17 cellular contexts compared by ENCODE assay signal in genomic region chr17:27463235-27463677, GRCh38. TPM values are rescaled to one million over a fixed set of nuclear protein-coding genes. Genes with fewer than 3 reads are reported as not detected.
DNase-seq lines count a peak whose midpoint lies in the region; ATAC-seq and TF ChIP-seq lines count a peak whose summit lies in the region.
"Had no signal": no experiment of that assay in that cellular context is flagged by ENCODE, and none has a peak within 500 bp of the region (broad histone marks: within the 10 kb centered on the region; RNA-seq: fewer than 3 reads in every experiment).

No MANE protein-coding gene starts in this region.

- no peak overlapping the region for H3K27ac Mint-ChIP-seq in WTC11

- no peak overlapping the region for H3K4me3 Mint-ChIP-seq in WTC11
- H3K4me3 Mint-ChIP-seq: naive thymus-derived CD8-positive, alpha-beta T cell had no signal

- H3K27ac ChIP-seq in BLaER1, result no peak overlapping the region
- H3K27ac ChIP-seq: dorsolateral prefrontal cortex, left ventricle myocardium inferior, psoas muscle, SJSA1, thoracic aorta had no signal

- H3K27me3 ChIP-seq in BLaER1, result peaks cover 6% of the 10 kb centered on the region
- H3K27me3 ChIP-seq: dorsolateral prefrontal cortex, SJSA1 had no signal

- DNase-seq in GM12865 (ENCODE audit: low read depth), result peak; percentile 74
- no peak for DNase-seq in WTC11 (ENCODE audit: low spot score)
- DNase-seq in kidney glomerular epithelial cell (lab: John Stamatoyannopoulos, UW), result peak; percentile 17
- no peak for DNase-seq in NCI-H1436 treated with DMSO at 0.1 percent for 48 hours (lab: John Stamatoyannopoulos, UW)
- no peak for DNase-seq in NK-92 treated with Interleukin-12 subunit alpha and Interleukin-12 subunit beta, amount 100 ng/mL, for 24 hours (lab: John Stamatoyannopoulos, UW)
- no peak for DNase-seq in DMS79 treated with DMSO at 0.1 percent for 48 hours (lab: John Stamatoyannopoulos, UW)
- DNase-seq: aorta, dorsolateral prefrontal cortex, hypothalamus, left ventricle myocardium inferior, NCI-H1048, psoas muscle had no signal

- no peak for TF ChIP-seq CTCF in GM12865 (IDR thresholded peaks at IDR 0.05; ENCODE audit: insufficient read depth, low read depth, low read length, missing control alignments)
- no peak for TF ChIP-seq CTCF in WTC11 (IDR thresholded peaks at IDR 0.05)

- no peaks in the 10 kb centered on the region for H3K36me3 Mint-ChIP-seq in WTC11

- H3K4me3 ChIP-seq in BLaER1 (no peak overlapping the region), GM12865 (ENCODE audit: low read depth, low read length) (no peak overlapping the region)
- H3K4me3 ChIP-seq: dorsolateral prefrontal cortex, left ventricle myocardium inferior, psoas muscle, SJSA1, thoracic aorta had no signal

- H3K9me3 ChIP-seq in BLaER1, result no peaks in the 10 kb centered on the region
- H3K9me3 ChIP-seq: left ventricle myocardium inferior, psoas muscle, SJSA1, thoracic aorta had no signal

- CTCF ChIA-PET in WTC11 (lab: Charles Lee), result interaction anchor here (2.4 kb wide), 1 partner anchor 139 kb away, joined by 9 read pairs; no protein-coding TSS in a partner anchor

- no peak overlapping the region for H3K9ac ChIP-seq in BLaER1

- peaks cover 80% of the 10 kb centered on the region for H3K4me1 Mint-ChIP-seq in WTC11

- no peak for ATAC-seq in WTC11
- no peak for ATAC-seq in GM21825 (IDR thresholded peaks at IDR 0.05; ENCODE audit: unreplicated experiment)
- ATAC-seq: naive thymus-derived CD8-positive, alpha-beta T cell; psoas muscle had no signal

- H3K9me3 Mint-ChIP-seq in WTC11, result no peaks in the 10 kb centered on the region
- H3K9me3 Mint-ChIP-seq: naive thymus-derived CD8-positive, alpha-beta T cell had no signal

- H3K27me3 Mint-ChIP-seq in WTC11 (ENCODE audit: low read depth), result no peaks in the 10 kb centered on the region; the same call in 1 of the 2 replicates
- H3K27me3 Mint-ChIP-seq: naive thymus-derived CD8-positive, alpha-beta T cell had no signal

- peaks cover 48% of the 10 kb centered on the region for H4K20me1 ChIP-seq in BLaER1

- H3K4me2 ChIP-seq in BLaER1, result peak overlapping the region; percentile 20

- POLR2A ChIA-PET in WTC11 (lab: Charles Lee), result no interaction called here

- H3K4me1 ChIP-seq in BLaER1, result peaks cover 33% of the 10 kb centered on the region
- H3K4me1 ChIP-seq: psoas muscle had no signal

- no peaks in the 10 kb centered on the region for H3K36me3 ChIP-seq in BLaER1
- H3K36me3 ChIP-seq: left ventricle myocardium inferior, SJSA1, thoracic aorta had no signal

TF ChIP-seq in WTC11, 78 proteins besides CTCF, POLR2A, EP300 and RAD21:
- no peak for TF ChIP-seq SP1 (CRISPR knock-in tag; conservative IDR thresholded peaks at IDR 0.05)
- no peak for TF ChIP-seq NFATC4 (CRISPR knock-in tag; IDR thresholded peaks at IDR 0.05)
- TF ChIP-seq GABPB1 (CRISPR knock-in tag; IDR thresholded peaks at IDR 0.05), result peak; percentile 89

RNA-seq across cellular contexts. Expression of gene KSR1, which starts 7.0 kb away (rescaled TPM):
- 38.0 to 45.5 TPM (median 39.7 TPM) in 3 replicates for total RNA-seq in WTC11 (2021)

Comparison
In these comparisons a context has a peak if more than half of its experiments do, and no peak if none do; other contexts are left out.
1. DNase-seq: peak in GM12865 (single experiment) and kidney glomerular epithelial cell (single experiment); none in WTC11 (single experiment), NCI-H1436 treated with DMSO at 0.1 percent for 48 hours (single experiment), NK-92 treated with Interleukin-12 subunit alpha and Interleukin-12 subunit beta, amount 100 ng/mL, for 24 hours (single experiment) and DMS79 treated with DMSO at 0.1 percent for 48 hours (single experiment).